10 cellular contexts compared by ENCODE assay signal in genomic region chr3:101065962-101066361, GRCh38.
DNase-seq lines count a peak whose midpoint lies in the region; ATAC-seq, FAIRE-seq and TF ChIP-seq lines count a peak whose summit lies in the region.
"Had no signal": no experiment of that assay in that cellular context is flagged by ENCODE, and none has a peak within 500 bp of the region (broad histone marks: within the 10 kb centered on the region; RNA-seq: fewer than 3 reads in every experiment).

No MANE protein-coding gene starts in this region.

- CTCF ChIA-PET in AG04449 (lab: Yijun Ruan, JAX), result interaction anchor here (1.7 kb wide), 1 partner anchor 172 kb away, joined by 5 read pairs; no protein-coding TSS in a partner anchor

- POLR2A ChIA-PET in AG04449 (lab: Yijun Ruan, JAX), result interaction anchor here (1.0 kb wide), 1 partner anchor 16 kb away, joined by 3 read pairs; no protein-coding TSS in a partner anchor

- H3K27ac Mint-ChIP-seq in activated T-helper 1 cell treated with anti-CD3 and anti-CD28 coated beads, Interleukin-12 subunit alpha, Interleukin-12 subunit beta, Interleukin-2, Interleukin-4 antibody, amounts not matched to agents 30 ng/mL and 10 ng/mL and 1 ng/mL, durations not matched to agents 14 hours and 24 hours and 36 hours, result no peak overlapping the region
- H3K27ac Mint-ChIP-seq in glutamatergic neuron (ENCODE audit: unreplicated experiment), result no peak overlapping the region
- H3K27ac Mint-ChIP-seq: CD4-positive, CD25-positive, alpha-beta regulatory T cell; dendritic cell treated with granulocyte-macrophage colony-stimulating factor and Interleukin-4, amounts not matched to agents 40 ng/mL and 50 ng/mL, for 4 days had no signal

- peak; percentile 80 for DNase-seq in AG04449 (ENCODE audit: low read depth, low spot score)
- peak; percentile 74 for DNase-seq in NCI-H460 (ENCODE audit: extremely low read depth, low read depth)
- DNase-seq in myocyte (ENCODE audit: low read depth), result peak; percentile 85
- DNase-seq in activated T-helper 1 cell treated with anti-CD3 and anti-CD28 coated beads, Interleukin-12 subunit alpha, Interleukin-12 subunit beta, Interleukin-2, Interleukin-4 antibody, amounts not matched to agents 30 ng/mL and 10 ng/mL and 1 ng/mL, durations not matched to agents 14 hours and 24 hours and 36 hours (ENCODE audit: low spot score), result no peak
- DNase-seq in COLO668 (lab: John Stamatoyannopoulos, UW; ENCODE audit: unreplicated experiment), result no peak
- no peak for DNase-seq in glutamatergic neuron
- DNase-seq: CD4-positive, CD25-positive, alpha-beta regulatory T cell had no signal

- H3K4me3 ChIP-seq in AG04449 (ENCODE audit: low read depth, low read length), result no peak overlapping the region

- no peak overlapping the region for H3K4me3 Mint-ChIP-seq in activated T-helper 1 cell treated with anti-CD3 and anti-CD28 coated beads, Interleukin-12 subunit alpha, Interleukin-12 subunit beta, Interleukin-2, Interleukin-4 antibody, amounts not matched to agents 30 ng/mL and 10 ng/mL and 1 ng/mL, durations not matched to agents 14 hours and 24 hours and 36 hours
- H3K4me3 Mint-ChIP-seq in glutamatergic neuron (ENCODE audit: unreplicated experiment), result no peak overlapping the region
- H3K4me3 Mint-ChIP-seq: CD4-positive, CD25-positive, alpha-beta regulatory T cell; dendritic cell treated with granulocyte-macrophage colony-stimulating factor and Interleukin-4, amounts not matched to agents 40 ng/mL and 50 ng/mL, for 4 days had no signal

- FAIRE-seq in endometrium (lab: Jason Lieb, UNC), result peak; percentile 12

- no peaks in the 10 kb centered on the region for H3K36me3 Mint-ChIP-seq in activated T-helper 1 cell treated with anti-CD3 and anti-CD28 coated beads, Interleukin-12 subunit alpha, Interleukin-12 subunit beta, Interleukin-2, Interleukin-4 antibody, amounts not matched to agents 30 ng/mL and 10 ng/mL and 1 ng/mL, durations not matched to agents 14 hours and 24 hours and 36 hours (ENCODE audit: low read depth)
- no peaks in the 10 kb centered on the region for H3K36me3 Mint-ChIP-seq in glutamatergic neuron (ENCODE audit: unreplicated experiment)
- H3K36me3 Mint-ChIP-seq: CD4-positive, CD25-positive, alpha-beta regulatory T cell had no signal

- intact Hi-C loops in activated T-helper 1 cell treated with anti-CD3 and anti-CD28 coated beads, Interleukin-12 subunit alpha, Interleukin-12 subunit beta, Interleukin-2, Interleukin-4 antibody, amounts not matched to agents 30 ng/mL and 10 ng/mL and 1 ng/mL, durations not matched to agents 14 hours and 24 hours and 36 hours (cut with micrococcal nuclease), result no loop called here

- peaks cover 13% of the 10 kb centered on the region for H3K27me3 Mint-ChIP-seq in activated T-helper 1 cell treated with anti-CD3 and anti-CD28 coated beads, Interleukin-12 subunit alpha, Interleukin-12 subunit beta, Interleukin-2, Interleukin-4 antibody, amounts not matched to agents 30 ng/mL and 10 ng/mL and 1 ng/mL, durations not matched to agents 14 hours and 24 hours and 36 hours (ENCODE audit: insufficient read depth)
- H3K27me3 Mint-ChIP-seq in glutamatergic neuron (ENCODE audit: unreplicated experiment), result no peaks in the 10 kb centered on the region
- H3K27me3 Mint-ChIP-seq: dendritic cell treated with granulocyte-macrophage colony-stimulating factor and Interleukin-4, amounts not matched to agents 40 ng/mL and 50 ng/mL, for 4 days had no signal

- ATAC-seq in HG03045 (IDR thresholded peaks at IDR 0.05; ENCODE audit: unreplicated experiment), result no peak

- TF ChIP-seq CTCF in AG04449 (IDR thresholded peaks at IDR 0.05; ENCODE audit: insufficient read depth, low read length, missing control alignments) (no peak), glutamatergic neuron (IDR thresholded peaks at IDR 0.05; ENCODE audit: partially characterized antibody, unreplicated experiment) (no peak)

- H3K9me3 Mint-ChIP-seq in activated T-helper 1 cell treated with anti-CD3 and anti-CD28 coated beads, Interleukin-12 subunit alpha, Interleukin-12 subunit beta, Interleukin-2, Interleukin-4 antibody, amounts not matched to agents 30 ng/mL and 10 ng/mL and 1 ng/mL, durations not matched to agents 14 hours and 24 hours and 36 hours, result no peaks in the 10 kb centered on the region
- no peaks in the 10 kb centered on the region for H3K9me3 Mint-ChIP-seq in glutamatergic neuron (ENCODE audit: unreplicated experiment)

- no peaks in the 10 kb centered on the region for H3K4me1 Mint-ChIP-seq in activated T-helper 1 cell treated with anti-CD3 and anti-CD28 coated beads, Interleukin-12 subunit alpha, Interleukin-12 subunit beta, Interleukin-2, Interleukin-4 antibody, amounts not matched to agents 30 ng/mL and 10 ng/mL and 1 ng/mL, durations not matched to agents 14 hours and 24 hours and 36 hours (ENCODE audit: low read depth)
- H3K4me1 Mint-ChIP-seq in glutamatergic neuron (ENCODE audit: low read depth, unreplicated experiment), result no peaks in the 10 kb centered on the region
- H3K4me1 Mint-ChIP-seq: CD4-positive, CD25-positive, alpha-beta regulatory T cell had no signal

Comparison
In these comparisons a context has a peak if more than half of its experiments do, and no peak if none do; other contexts are left out.
1. DNase-seq: peak in AG04449 (single experiment), NCI-H460 (single experiment) and myocyte (single experiment); none in activated T-helper 1 cell treated with anti-CD3 and anti-CD28 coated beads, Interleukin-12 subunit alpha, Interleukin-12 subunit beta, Interleukin-2, Interleukin-4 antibody, amounts not matched to agents 30 ng/mL and 10 ng/mL and 1 ng/mL, durations not matched to agents 14 hours and 24 hours and 36 hours (single experiment), COLO668 (single experiment) and glutamatergic neuron (single experiment).